Comparison of ENCODE assay signal across 29 cellular contexts in the genomic region with DNA sequence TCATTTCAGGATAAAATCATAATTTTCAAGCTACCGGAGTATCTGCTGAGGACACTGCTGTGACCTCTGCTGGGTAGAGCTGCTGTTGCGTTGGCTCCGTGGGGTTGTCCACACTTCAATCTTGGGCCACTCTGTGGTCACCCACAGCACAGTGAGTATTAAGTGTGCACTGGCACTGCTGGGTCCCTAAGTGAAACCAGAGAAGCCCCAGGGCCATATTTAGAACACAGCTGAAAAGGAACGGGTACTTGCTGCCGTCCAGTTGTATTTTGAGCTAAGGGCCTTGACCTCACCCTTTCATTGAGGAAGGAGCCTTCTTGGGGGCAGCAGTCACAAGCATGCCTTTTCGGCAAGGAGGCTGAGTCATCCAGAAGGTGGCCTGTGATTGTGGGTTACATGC. TPM values are rescaled to one million over a fixed set of nuclear protein-coding genes. Genes with fewer than 3 reads are reported as not detected.
"Had no signal": no experiment of that assay in that cellular context is flagged by ENCODE, and none has a peak within 500 bp of the region (broad histone marks: within the 10 kb centered on the region; RNA-seq: fewer than 3 reads in every experiment).

No MANE protein-coding gene starts in this region.

- H3K36me3 ChIP-seq: colonic mucosa, esophagus squamous epithelium, heart right ventricle, left lung, pancreas, right atrium auricular region, thyroid gland, vagina had no signal

- H3K4me3 ChIP-seq: colonic mucosa, esophagus squamous epithelium, heart right ventricle, left lung, pancreas, right atrium auricular region, stomach, thyroid gland, vagina had no signal

- H3K4me1 ChIP-seq: colonic mucosa, pancreas, right atrium auricular region, thyroid gland had no signal

- H3K9me3 Mint-ChIP-seq: dendritic cell treated with granulocyte-macrophage colony-stimulating factor and Interleukin-4, amounts not matched to agents 40 ng/mL and 50 ng/mL, for 4 days; natural killer cell; stimulated activated effector memory CD8-positive, alpha-beta T cell treated with anti-CD3 and anti-CD28 coated beads, Interleukin-12 subunit alpha, Interleukin-12 subunit beta, amount 100 ng/mL, for 72 hours had no signal

- H3K27ac Mint-ChIP-seq: dendritic cell treated with granulocyte-macrophage colony-stimulating factor and Interleukin-4, amounts not matched to agents 40 ng/mL and 50 ng/mL, for 4 days; natural killer cell; stimulated activated effector memory CD8-positive, alpha-beta T cell treated with anti-CD3 and anti-CD28 coated beads, Interleukin-12 subunit alpha, Interleukin-12 subunit beta, amount 100 ng/mL, for 72 hours had no signal

- DNase-seq: colonic mucosa; effector memory CD4-positive, alpha-beta T cell; esophagus squamous epithelium; foreskin melanocyte; glutamatergic neuron; heart right ventricle; hippocampal formation; left cardiac atrium; left lung; mesenchymal stem cell; midbrain; natural killer cell; occipital lobe; pancreas; stimulated activated CD4-positive, alpha-beta T cell treated with anti-CD3 and anti-CD28 coated beads, Interleukin-2, amount 100 ng/mL, for 24 hours; stimulated activated CD4-positive, alpha-beta T cell treated with anti-CD3 and anti-CD28 coated beads, Interleukin-4, amount 100 ng/mL, for 24 hours; stimulated activated naive CD4-positive, alpha-beta T cell treated with Interleukin-2 at 50 U/mL for 16 hours; stomach; thyroid gland; trophoblast cell had no signal

- H3K9me3 ChIP-seq: colonic mucosa, esophagus squamous epithelium, heart right ventricle, left lung, pancreas, right atrium auricular region, stomach, thyroid gland, vagina had no signal

- H3K4me3 Mint-ChIP-seq: dendritic cell treated with granulocyte-macrophage colony-stimulating factor and Interleukin-4, amounts not matched to agents 40 ng/mL and 50 ng/mL, for 4 days; natural killer cell; stimulated activated effector memory CD8-positive, alpha-beta T cell treated with anti-CD3 and anti-CD28 coated beads, Interleukin-12 subunit alpha, Interleukin-12 subunit beta, amount 100 ng/mL, for 72 hours had no signal

- H3K36me3 Mint-ChIP-seq: natural killer cell; stimulated activated effector memory CD8-positive, alpha-beta T cell treated with anti-CD3 and anti-CD28 coated beads, Interleukin-12 subunit alpha, Interleukin-12 subunit beta, amount 100 ng/mL, for 72 hours had no signal

- H3K27me3 ChIP-seq: colonic mucosa, pancreas, right atrium auricular region, thyroid gland, vagina had no signal

- H3K27ac ChIP-seq: colonic mucosa, esophagus squamous epithelium, heart right ventricle, left lung, pancreas, right atrium auricular region, thyroid gland, vagina had no signal

RNA-seq across cellular contexts. Expression of a gene that starts 10.1 kb away (rescaled TPM):
- total RNA-seq: endothelial cell of umbilical vein, left cardiac atrium, left lung, lung microvascular endothelial cell, right atrium auricular region, sciatic nerve, skeletal muscle tissue, subcutaneous adipose tissue, thyroid gland, vagina had no signal
